ENCODE assay signal across 31 cellular contexts in the genomic region with DNA sequence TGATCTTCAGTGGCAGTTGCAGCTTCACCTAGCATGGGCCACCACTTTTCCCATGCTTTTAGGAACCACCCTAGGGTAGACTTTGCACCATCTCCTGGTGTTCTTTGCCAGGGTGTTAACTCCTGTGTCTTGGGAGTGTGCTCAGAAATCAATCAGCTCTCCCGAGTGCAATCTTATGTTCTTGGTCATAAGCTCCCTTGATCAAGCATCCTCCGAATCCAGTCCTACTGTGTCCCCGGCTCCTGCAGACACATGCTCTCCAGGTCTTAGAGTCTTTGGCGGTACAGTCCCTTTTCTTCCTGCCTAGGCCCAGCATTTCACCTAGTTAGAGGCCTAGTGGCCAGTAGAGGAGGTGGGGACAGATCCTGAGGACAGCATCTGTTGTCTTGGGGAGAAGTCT.
"Had no signal": no experiment of that assay in that cellular context is flagged by ENCODE, and none has a peak within 500 bp of the region (broad histone marks: within the 10 kb centered on the region; RNA-seq: fewer than 3 reads in every experiment).

No MANE protein-coding gene starts in this region.

- H3K36me3 Mint-ChIP-seq: activated CD4-positive, alpha-beta memory T cell treated with anti-CD3 and anti-CD28 coated beads for 36 hours; activated naive CD4-positive, alpha-beta T cell treated with anti-CD3 and anti-CD28 coated beads, Interleukin-2, amount 10 ng/mL, durations not matched to agents 7 days and 5 days; activated naive CD4-positive, alpha-beta T cell treated with anti-CD3 and anti-CD28 coated beads, Interleukin-2, amount 50 U/mL, for 72 hours; activated naive CD8-positive, alpha-beta T cell treated with anti-CD3 and anti-CD28 coated beads, Interleukin-2, amount 10 ng/mL, durations not matched to agents 7 days and 5 days; brain had no signal

- H3K27ac Mint-ChIP-seq: activated CD4-positive, alpha-beta memory T cell treated with anti-CD3 and anti-CD28 coated beads for 36 hours; activated CD4-positive, alpha-beta T cell treated with anti-CD3 and anti-CD28 coated beads for 36 hours; activated CD4-positive, alpha-beta T cell treated with anti-CD3 and anti-CD28 coated beads, Interleukin-2, amount 10 ng/mL, durations not matched to agents 24 days and 14 days; activated CD8-positive, alpha-beta T cell treated with anti-CD3 and anti-CD28 coated beads, Interleukin-2, amount 10 ng/mL, durations not matched to agents 7 days and 5 days; activated naive CD4-positive, alpha-beta T cell treated with anti-CD3 and anti-CD28 coated beads, Interleukin-2, amount 10 ng/mL, durations not matched to agents 7 days and 5 days; activated naive CD4-positive, alpha-beta T cell treated with anti-CD3 and anti-CD28 coated beads, Interleukin-2, amount 50 U/mL, for 72 hours; activated naive CD8-positive, alpha-beta T cell treated with anti-CD3 and anti-CD28 coated beads, Interleukin-2, amount 10 ng/mL, durations not matched to agents 7 days and 5 days; activated T-helper 17 cell treated with anti-CD3 and anti-CD28 coated beads, Interleukin-2, amount 50 U/mL, for 72 hours; brain; dendritic cell treated with granulocyte-macrophage colony-stimulating factor and Interleukin-4, amounts not matched to agents 40 ng/mL and 50 ng/mL, for 4 days; effector memory CD8-positive, alpha-beta T cell had no signal

- H3K9me3 ChIP-seq: ascending aorta, breast epithelium, colonic mucosa, esophagus muscularis mucosa, gastrocnemius medialis, heart left ventricle had no signal

- H3K4me1 Mint-ChIP-seq: activated CD4-positive, alpha-beta T cell treated with anti-CD3 and anti-CD28 coated beads for 36 hours; activated CD4-positive, alpha-beta T cell treated with anti-CD3 and anti-CD28 coated beads, Interleukin-2, amount 10 ng/mL, durations not matched to agents 24 days and 14 days; activated naive CD4-positive, alpha-beta T cell treated with anti-CD3 and anti-CD28 coated beads, Interleukin-2, amount 10 ng/mL, durations not matched to agents 7 days and 5 days; activated naive CD8-positive, alpha-beta T cell treated with anti-CD3 and anti-CD28 coated beads, Interleukin-2, amount 10 ng/mL, durations not matched to agents 7 days and 5 days; brain had no signal

- H3K27ac ChIP-seq: ascending aorta, breast epithelium, cardiac muscle cell, colonic mucosa, dorsolateral prefrontal cortex, esophagus muscularis mucosa, foreskin keratinocyte, gastrocnemius medialis, heart left ventricle had no signal

- H3K27me3 ChIP-seq: ascending aorta, breast epithelium, cardiac muscle cell, colonic mucosa, dorsolateral prefrontal cortex, esophagus muscularis mucosa, foreskin keratinocyte, gastrocnemius medialis had no signal

- DNase-seq: activated CD4-positive, alpha-beta memory T cell treated with anti-CD3 and anti-CD28 coated beads for 36 hours; activated CD4-positive, alpha-beta T cell treated with anti-CD3 and anti-CD28 coated beads for 36 hours; activated CD4-positive, alpha-beta T cell treated with anti-CD3 and anti-CD28 coated beads, Interleukin-2, amount 10 ng/mL, durations not matched to agents 24 days and 14 days; activated CD4-positive, CD25-positive, alpha-beta regulatory T cell; activated CD4-positive, CD25-positive, alpha-beta regulatory T cell treated with anti-CD3 and anti-CD28 coated beads, Interleukin-2, amount 50 U/mL, for 72 hours; activated CD8-positive, alpha-beta T cell treated with anti-CD3 and anti-CD28 coated beads, Interleukin-2, amount 10 ng/mL, durations not matched to agents 7 days and 5 days; activated effector memory CD4-positive, alpha-beta T cell treated with Interleukin-2 at 50 U/mL for 16 hours; activated naive CD4-positive, alpha-beta T cell treated with anti-CD3 and anti-CD28 coated beads, Interleukin-2, amount 10 ng/mL, durations not matched to agents 7 days and 5 days; activated naive CD8-positive, alpha-beta T cell treated with anti-CD3 and anti-CD28 coated beads, Interleukin-2, amount 10 ng/mL, durations not matched to agents 7 days and 5 days; activated T-cell treated with anti-CD3 and anti-CD28 coated beads, Interleukin-2, amount 50 U/mL, for 4 hours; central memory CD4-positive, alpha-beta T cell; cerebellar nuclear complex; colonic mucosa; dorsolateral prefrontal cortex; effector CD4-positive, alpha-beta T cell; effector memory CD8-positive, alpha-beta T cell; erythroblast; foreskin keratinocyte; gastrocnemius medialis; glutamatergic neuron; heart left ventricle; T-helper 1 cell; T-helper 2 cell had no signal

- H3K4me3 Mint-ChIP-seq: activated CD4-positive, alpha-beta memory T cell treated with anti-CD3 and anti-CD28 coated beads for 36 hours; activated CD4-positive, alpha-beta T cell treated with anti-CD3 and anti-CD28 coated beads for 36 hours; activated CD4-positive, alpha-beta T cell treated with anti-CD3 and anti-CD28 coated beads, Interleukin-2, amount 10 ng/mL, durations not matched to agents 24 days and 14 days; activated CD8-positive, alpha-beta T cell treated with anti-CD3 and anti-CD28 coated beads, Interleukin-2, amount 10 ng/mL, durations not matched to agents 7 days and 5 days; activated naive CD4-positive, alpha-beta T cell treated with anti-CD3 and anti-CD28 coated beads, Interleukin-2, amount 10 ng/mL, durations not matched to agents 7 days and 5 days; activated naive CD8-positive, alpha-beta T cell treated with anti-CD3 and anti-CD28 coated beads, Interleukin-2, amount 10 ng/mL, durations not matched to agents 7 days and 5 days; activated T-cell treated with anti-CD3 and anti-CD28 coated beads, Interleukin-2, amount 50 U/mL, for 4 hours; activated T-helper 17 cell treated with anti-CD3 and anti-CD28 coated beads, Interleukin-2, amount 50 U/mL, for 72 hours; brain; dendritic cell treated with granulocyte-macrophage colony-stimulating factor and Interleukin-4, amounts not matched to agents 40 ng/mL and 50 ng/mL, for 4 days; effector memory CD8-positive, alpha-beta T cell had no signal

- H3K4me3 ChIP-seq: ascending aorta, breast epithelium, cardiac muscle cell, colonic mucosa, dorsolateral prefrontal cortex, esophagus muscularis mucosa, gastrocnemius medialis, heart left ventricle had no signal

- H3K27me3 Mint-ChIP-seq: activated CD4-positive, alpha-beta memory T cell treated with anti-CD3 and anti-CD28 coated beads for 36 hours; activated naive CD4-positive, alpha-beta T cell treated with anti-CD3 and anti-CD28 coated beads, Interleukin-2, amount 10 ng/mL, durations not matched to agents 7 days and 5 days; activated T-helper 17 cell treated with anti-CD3 and anti-CD28 coated beads, Interleukin-2, amount 50 U/mL, for 72 hours; dendritic cell treated with granulocyte-macrophage colony-stimulating factor and Interleukin-4, amounts not matched to agents 40 ng/mL and 50 ng/mL, for 4 days had no signal

- H3K4me1 ChIP-seq: ascending aorta, breast epithelium, colonic mucosa, esophagus muscularis mucosa, foreskin keratinocyte, gastrocnemius medialis, heart left ventricle had no signal

- ATAC-seq: activated CD4-positive, alpha-beta T cell treated with anti-CD3 and anti-CD28 coated beads for 36 hours; activated CD8-positive, alpha-beta T cell treated with anti-CD3 and anti-CD28 coated beads, Interleukin-2, amount 10 ng/mL, durations not matched to agents 7 days and 5 days; activated naive CD4-positive, alpha-beta T cell treated with anti-CD3 and anti-CD28 coated beads, Interleukin-2, amount 50 U/mL, for 72 hours; activated T-cell treated with anti-CD3 and anti-CD28 coated beads, Interleukin-2, amount 50 U/mL, for 4 hours; activated T-helper 17 cell treated with anti-CD3 and anti-CD28 coated beads, Interleukin-2, amount 50 U/mL, for 72 hours; effector memory CD8-positive, alpha-beta T cell; foreskin keratinocyte; gastrocnemius medialis; heart left ventricle had no signal

- H3K36me3 ChIP-seq: ascending aorta, breast epithelium, cardiac muscle cell, colonic mucosa, esophagus muscularis mucosa, gastrocnemius medialis, heart left ventricle had no signal
